16 cellular contexts compared by ENCODE assay signal in genomic region chr1:45721207-45721606, GRCh38. TPM values are rescaled to one million over a fixed set of nuclear protein-coding genes. Genes with fewer than 3 reads are reported as not detected.
DNase-seq lines count a peak whose midpoint lies in the region; ATAC-seq and TF ChIP-seq lines count a peak whose summit lies in the region.
"Had no signal": no experiment of that assay in that cellular context is flagged by ENCODE, and none has a peak within 500 bp of the region (broad histone marks: within the 10 kb centered on the region; RNA-seq: fewer than 3 reads in every experiment).

No MANE protein-coding gene starts in this region.

- ATAC-seq in GM18907 (IDR thresholded peaks at IDR 0.05; ENCODE audit: unreplicated experiment): no peak
- ATAC-seq: gastroesophageal sphincter; naive thymus-derived CD4-positive, alpha-beta T cell; WTC11 had no signal

- no peaks in the 10 kb centered on the region for H3K36me3 ChIP-seq in SK-N-MC (ENCODE audit: insufficient read depth, low read length)

- H3K4me3 ChIP-seq in SK-N-MC (no peak overlapping the region), fibroblast of pulmonary artery (replicated peaks; ENCODE audit: low read depth, low read length) (no peak overlapping the region)
- H3K4me3 ChIP-seq: adrenal gland, BLaER1, gastroesophageal sphincter, lung had no signal

- DNase-seq in GM04504 (ENCODE audit: low read depth) (peak; percentile 28), SK-N-MC (ENCODE audit: low read depth, low spot score) (no peak), fibroblast of pulmonary artery (ENCODE audit: low read depth) (peak; percentile 17), renal cortical epithelial cell (ENCODE audit: low read depth) (peak; percentile 7), NCI-H510A (lab: John Stamatoyannopoulos, UW) (no peak), kidney glomerular epithelial cell (lab: John Stamatoyannopoulos, UW) (no peak)
- DNase-seq in stimulated activated naive CD4-positive, alpha-beta T cell (lab: John Stamatoyannopoulos, UW): no peak
- DNase-seq: adrenal gland; naive thymus-derived CD4-positive, alpha-beta T cell; NCI-H1436; NCI-H226 had no signal

- no peak overlapping the region for H3K9ac ChIP-seq in SK-N-MC (ENCODE audit: insufficient read length)
- H3K9ac ChIP-seq: BLaER1 had no signal

- H3K27ac ChIP-seq in SK-N-MC: 0 out of 2 replicates have a peak overlapping the region, but pooled peaks have one; percentile 42
- H3K27ac ChIP-seq: adrenal gland, BLaER1, gastroesophageal sphincter had no signal

- no peaks in the 10 kb centered on the region for H3K9me3 ChIP-seq in SK-N-MC (ENCODE audit: low read depth, low read length)
- H3K9me3 ChIP-seq: adrenal gland, BLaER1, gastroesophageal sphincter had no signal

- no peak for TF ChIP-seq CTCF in fibroblast of pulmonary artery (IDR thresholded peaks at IDR 0.05; ENCODE audit: low read length, missing control alignments)

RNA-seq across cellular contexts. Expression of gene IPP, which starts 29.2 kb away (rescaled TPM):
- total RNA-seq in renal cortical epithelial cell: 8.2 and 18.4 TPM in 2 replicates

RNA-seq across cellular contexts. Expression of gene TMEM69, which starts 33.2 kb away (rescaled TPM):
- total RNA-seq in renal cortical epithelial cell: 13.2 and 14.4 TPM in 2 replicates

RNA-seq across cellular contexts. Expression of gene GPBP1L1, which starts 34.9 kb away (rescaled TPM):
- total RNA-seq in renal cortical epithelial cell: 126 and 140 TPM in 2 replicates

Comparison
In these comparisons a context has a peak if more than half of its experiments do, and no peak if none do; other contexts are left out.
1. DNase-seq: peak in GM04504 (single experiment), fibroblast of pulmonary artery (single experiment) and renal cortical epithelial cell (single experiment); none in SK-N-MC (single experiment), NCI-H510A (single experiment), stimulated activated naive CD4-positive, alpha-beta T cell (0 of 6) and kidney glomerular epithelial cell (single experiment).